17 cellular contexts compared by ENCODE assay signal in genomic region chr12:64476844-64477243, GRCh38. TPM values are rescaled to one million over a fixed set of nuclear protein-coding genes. Genes with fewer than 3 reads are reported as not detected.
DNase-seq lines count a peak whose midpoint lies in the region; ATAC-seq, FAIRE-seq and TF ChIP-seq lines count a peak whose summit lies in the region.
"Had no signal": no experiment of that assay in that cellular context is flagged by ENCODE, and none has a peak within 500 bp of the region (broad histone marks: within the 10 kb centered on the region; RNA-seq: fewer than 3 reads in every experiment).

No MANE protein-coding gene starts in this region.

- intact Hi-C loops in natural killer cell (cut with micrococcal nuclease) (no loop called here), GM12878 (cut with micrococcal nuclease; ENCODE audit: unreplicated experiment) (no loop called here), pancreas (cut with DNase I) (no loop called here), uterus (cut with DNase I; ENCODE audit: low total_unique reads) (no loop called here)

- H3K4me1 ChIP-seq in GM12878 (ENCODE audit: control insufficient read depth, insufficient read depth, low read length) (no peaks in the 10 kb centered on the region), endodermal cell (ENCODE audit: control insufficient read depth, insufficient read depth, low read length) (no peaks in the 10 kb centered on the region), pancreas (no peaks in the 10 kb centered on the region), uterus (no peaks in the 10 kb centered on the region)
- H3K4me1 ChIP-seq: BLaER1 treated with 17β-estradiol and CSF1 and Interleukin-3, amounts not matched to agents 10 nM and 100 nM had no signal

- no peak overlapping the region for H2AFZ ChIP-seq in GM12878 (ENCODE audit: control insufficient read depth, low read depth, low read length)
- H2AFZ ChIP-seq: GM23248 had no signal

- H3K36me3 Mint-ChIP-seq in natural killer cell: peaks cover 24% of the 10 kb centered on the region
- peaks cover 45% of the 10 kb centered on the region for H3K36me3 Mint-ChIP-seq in natural killer cell treated with Interleukin-12 subunit alpha and Interleukin-12 subunit beta and Interleukin-15 and Interleukin-18, amount 100 ng/mL, for 72 hours
- peaks cover 57% of the 10 kb centered on the region for H3K36me3 Mint-ChIP-seq in endodermal cell (ENCODE audit: low read depth)

- H3K36me3 ChIP-seq in GM12878 (ENCODE audit: control insufficient read depth in 2 of 2, insufficient read depth in 2 of 2, low read length in 1 of 2) (peaks cover 6 to 23% of the 10 kb centered on the region in 2 experiments), endodermal cell (ENCODE audit: control insufficient read depth, insufficient read depth, low read length) (peaks cover 86% of the 10 kb centered on the region), pancreas (peaks cover 0 to 31% (median 0%) of the 10 kb centered on the region in 3 donors), uterus (no peaks in the 10 kb centered on the region)

- H3K27ac ChIP-seq in GM12878 (ENCODE audit: control insufficient read depth, insufficient read depth) (no peak overlapping the region), endodermal cell (ENCODE audit: low read depth, low read length) (no peak overlapping the region), pancreas (no peak overlapping the region), uterus (no peak overlapping the region)
- H3K27ac ChIP-seq: BLaER1 treated with 17β-estradiol and CSF1 and Interleukin-3, amounts not matched to agents 10 nM and 100 nM; GM23248 had no signal

- no peak for FAIRE-seq in GM12878 (lab: Jason Lieb, UNC)
- FAIRE-seq in pancreas (lab: Jason Lieb, UNC): no peak
- FAIRE-seq: GM12891, GM18507 had no signal

- H3K27me3 ChIP-seq in GM12878 (replicated peaks in 1 of 2; ENCODE audit: control insufficient read depth in 2 of 2, insufficient read depth in 2 of 2, low read length in 1 of 2) (no peaks in the 10 kb centered on the region), endodermal cell (ENCODE audit: control insufficient read depth, insufficient read depth, low read length, poor library complexity, severe bottlenecking) (no peaks in the 10 kb centered on the region), pancreas (no peaks in the 10 kb centered on the region), uterus (no peaks in the 10 kb centered on the region)
- H3K27me3 ChIP-seq: BLaER1 treated with 17β-estradiol and CSF1 and Interleukin-3, amounts not matched to agents 10 nM and 100 nM had no signal

- H3K79me2 ChIP-seq in GM12878 (ENCODE audit: control insufficient read depth, insufficient read depth, low read length): peaks cover 4% of the 10 kb centered on the region

- H3K4me1 Mint-ChIP-seq in natural killer cell: peaks cover 22 to 35% of the 10 kb centered on the region in 2 donors
- peaks cover 7 to 11% of the 10 kb centered on the region in 2 donors for H3K4me1 Mint-ChIP-seq in natural killer cell treated with Interleukin-12 subunit alpha and Interleukin-12 subunit beta and Interleukin-15 and Interleukin-18, amount 100 ng/mL, for 72 hours (ENCODE audit: low read depth in 2 of 2)
- H3K4me1 Mint-ChIP-seq in endodermal cell: no peaks in the 10 kb centered on the region
- H3K4me1 Mint-ChIP-seq: B cell had no signal

- TF ChIP-seq RAD21 in GM12878 (IDR thresholded peaks at IDR 0.05; ENCODE audit: insufficient read depth, low read depth, low read length): no peak

- H4K20me1 ChIP-seq in GM12878 (ENCODE audit: control insufficient read depth, insufficient read depth): no peaks in the 10 kb centered on the region

- 97% methylated on average over 2 of the region's 2 CpGs for WGBS in GM12878 (ENCODE audit: insufficient coverage, insufficient replicate concordance, low lambda C conversion rate, missing lambda C conversion rate)
- WGBS in endodermal cell (ENCODE audit: insufficient coverage in 1 of 2, insufficient read length in 1 of 2), 2 experiments: 95% methylated on average over 2 of the region's 2 CpGs; no CpG with 5 or more reads in 1 of the 2 experiments
- WGBS in pancreas, 2 donors: 99 to 100% methylated on average over 2 of the region's 2 CpGs

- TF ChIP-seq POLR2A in GM12878 (IDR thresholded peaks at IDR 0.05; ENCODE audit: low read depth, low read length): no peak
- TF ChIP-seq POLR2A in uterus (IDR thresholded peaks at IDR 0.05): no peak
- TF ChIP-seq POLR2A in GM18505 (IDR thresholded peaks at IDR 0.05; ENCODE audit: borderline replicate concordance, extremely low read depth, insufficient read depth, insufficient read length): no peak

- H3K27me3 Mint-ChIP-seq in natural killer cell (ENCODE audit: low read depth in 2 of 2) (no peaks in the 10 kb centered on the region), endodermal cell (ENCODE audit: insufficient read depth) (no peaks in the 10 kb centered on the region)
- H3K27me3 Mint-ChIP-seq in natural killer cell treated with Interleukin-12 subunit alpha and Interleukin-12 subunit beta and Interleukin-15 and Interleukin-18, amount 100 ng/mL, for 72 hours: no peaks in the 10 kb centered on the region
- H3K27me3 Mint-ChIP-seq: B cell had no signal

- POLR2A ChIA-PET in GM12878 (lab: Charles Lee): no interaction called here

- peaks cover 11% of the 10 kb centered on the region for H3K9me3 ChIP-seq in GM12878 (replicated peaks; ENCODE audit: control insufficient read depth, insufficient read depth, low read length)
- H3K9me3 ChIP-seq in endodermal cell (ENCODE audit: control insufficient read depth, low read length): peaks cover 27% of the 10 kb centered on the region
- H3K9me3 ChIP-seq in pancreas: no peaks in the 10 kb centered on the region
- H3K9me3 ChIP-seq in uterus: peaks cover 0 to 7% of the 10 kb centered on the region in 2 donors

- H3K4me3 ChIP-seq in GM12878 (no peak overlapping the region), endodermal cell (ENCODE audit: low read length) (peak overlapping the region; percentile 17), pancreas (no peak overlapping the region), uterus (no peak overlapping the region)
- H3K4me3 ChIP-seq: BLaER1 treated with 17β-estradiol and CSF1 and Interleukin-3, amounts not matched to agents 10 nM and 100 nM; GM23248 had no signal

- H3K4me3 Mint-ChIP-seq in natural killer cell: no peak overlapping the region
- no peak overlapping the region for H3K4me3 Mint-ChIP-seq in natural killer cell treated with Interleukin-12 subunit alpha and Interleukin-12 subunit beta and Interleukin-15 and Interleukin-18, amount 100 ng/mL, for 72 hours
- H3K4me3 Mint-ChIP-seq in endodermal cell: no peak overlapping the region
- H3K4me3 Mint-ChIP-seq: B cell; CD8-positive, alpha-beta T cell had no signal

- no peak for DNase-seq in natural killer cell
- no peak for DNase-seq in natural killer cell treated with Interleukin-12 subunit alpha and Interleukin-12 subunit beta and Interleukin-15 and Interleukin-18, amount 100 ng/mL, for 72 hours (ENCODE audit: low spot score)
- DNase-seq in GM12878 (ENCODE audit: low read depth, low spot score): no peak
- no peak for DNase-seq in endodermal cell
- no peak for DNase-seq in pancreas
- DNase-seq in uterus: no peak
- DNase-seq: 8988T; Calu3; CD8-positive, alpha-beta T cell; DMS79 treated with DMSO at 0.1 percent for 48 hours; GM23248; H7 had no signal

- SMC1A ChIA-PET in GM12878 (lab: Charles Lee; ENCODE audit: uncharacterized antibody, unreplicated experiment): interaction anchor here (1.0 kb wide), 1 partner anchor 20 kb away, joined by 3 read pairs; no protein-coding TSS in a partner anchor

- CTCF ChIA-PET in GM12878 (lab: Yijun Ruan, JAX): no interaction called here

- peak overlapping the region; percentile 24 to 26 for H3K27ac Mint-ChIP-seq in natural killer cell
- no peak overlapping the region for H3K27ac Mint-ChIP-seq in natural killer cell treated with Interleukin-12 subunit alpha and Interleukin-12 subunit beta and Interleukin-15 and Interleukin-18, amount 100 ng/mL, for 72 hours
- H3K27ac Mint-ChIP-seq in endodermal cell: no peak overlapping the region
- H3K27ac Mint-ChIP-seq: B cell; CD8-positive, alpha-beta T cell had no signal

- in situ Hi-C loops in GM12878 (cut with MboI): no loop called here

- no TSS peak for BruUV-seq in GM12878 (replicated peaks; lab: Mats Ljungman, UMichigan)

- TF ChIP-seq EP300 in GM12878 (IDR thresholded peaks at IDR 0.05; ENCODE audit: borderline replicate concordance in 1 of 2, control insufficient read depth in 1 of 2, low read depth in 2 of 2, low read length in 2 of 2): no peak

- RAD21 ChIA-PET in GM12878 (lab: Charles Lee; ENCODE audit: unreplicated experiment): no interaction called here

- ATAC-seq in natural killer cell: no peak
- no peak for ATAC-seq in natural killer cell treated with Interleukin-12 subunit alpha and Interleukin-12 subunit beta and Interleukin-15 and Interleukin-18, amount 100 ng/mL, for 72 hours
- no peak for ATAC-seq in GM12878
- no peak for ATAC-seq in pancreas
- no peak for ATAC-seq in GM18505 (IDR thresholded peaks at IDR 0.05; ENCODE audit: unreplicated experiment)
- ATAC-seq: CD8-positive, alpha-beta T cell had no signal

- H3K9ac ChIP-seq in GM12878 (ENCODE audit: control insufficient read depth, insufficient read depth, low read length) (no peak overlapping the region), endodermal cell (ENCODE audit: extremely low read depth, low read length, poor library complexity, severe bottlenecking) (no peak overlapping the region)
- H3K9ac ChIP-seq: BLaER1 treated with 17β-estradiol and CSF1 and Interleukin-3, amounts not matched to agents 10 nM and 100 nM; GM23248 had no signal

- H3K9me3 Mint-ChIP-seq in natural killer cell: no peaks in the 10 kb centered on the region
- H3K9me3 Mint-ChIP-seq in natural killer cell treated with Interleukin-12 subunit alpha and Interleukin-12 subunit beta and Interleukin-15 and Interleukin-18, amount 100 ng/mL, for 72 hours: peaks cover 3% of the 10 kb centered on the region
- H3K9me3 Mint-ChIP-seq in endodermal cell: peaks cover 30% of the 10 kb centered on the region

- TF ChIP-seq CTCF in natural killer cell (IDR thresholded peaks at IDR 0.05): no peak
- TF ChIP-seq CTCF in GM12878 (IDR thresholded peaks at IDR 0.05 in 2 of 3, conservative IDR thresholded peaks at IDR 0.05 in 1 of 3; ENCODE audit: control insufficient read depth in 2 of 3, extremely low read depth in 1 of 3, insufficient read depth in 1 of 3, low read depth in 3 of 3, low read length in 3 of 3): no peak
- TF ChIP-seq CTCF in endodermal cell (conservative IDR thresholded peaks at IDR 0.05): no peak
- TF ChIP-seq CTCF in pancreas (IDR thresholded peaks at IDR 0.05): no peak
- TF ChIP-seq CTCF in uterus (IDR thresholded peaks at IDR 0.05): no peak

- no peak overlapping the region for H3K4me2 ChIP-seq in GM12878 (ENCODE audit: control insufficient read depth, insufficient read depth)
- H3K4me2 ChIP-seq: BLaER1 treated with 17β-estradiol and CSF1 and Interleukin-3, amounts not matched to agents 10 nM and 100 nM had no signal

RNA-seq across cellular contexts. Expression of gene TBK1, which starts 24.9 kb away (rescaled TPM):
- total RNA-seq in natural killer cell (10 to 100 TPM; 48.4 to 57.1 (median 48.8) TPM), GM12878 (2014; rRNA removed) (36.1 and 43.8 TPM in 2 replicates), GM12878 (2014; rRNA removed; fragmentation: Illumina TruSeq; extraction: Trizol) (44.7 and 47.1 TPM in 2 replicates), GM12878 (2021) (22.6 and 28.5 TPM in 2 replicates), endodermal cell (10 to 100 TPM; 23.9 to 25.1 TPM), pancreas (1 to 10 TPM; 4.2 to 9.7 (median 5.6) TPM), uterus (10 to 100 TPM; 16.7 to 37.5 (median 26.0) TPM)
- total RNA-seq in natural killer cell treated with Interleukin-12 subunit alpha and Interleukin-12 subunit beta and Interleukin-15 and Interleukin-18, amount 100 ng/mL, for 72 hours: 10 to 100 TPM; 41.9 to 42.1 TPM
- 102 and 103 TPM in 2 replicates for total RNA-seq in GM12878 (2013; cell fraction: nucleolus; rRNA removed)
- polyA plus RNA-seq in GM12878 (2011; ENCODE audit: low read depth): 8.6 TPM
- polyA plus RNA-seq in GM12878 (2011; rRNA removed) (40.2 and 74.6 TPM in 2 replicates), GM12878 (2014; fragmentation: Illumina TruSeq; extraction: Trizol) (39.2 and 48.0 TPM in 2 replicates), GM12878 (2014; fragmentation: Nextera tagmentation; extraction: Ambion mirVana) (10 to 100 TPM; 13.4 to 18.0 TPM), GM12878 (2014; rRNA removed) (24.7 and 31.0 TPM in 2 replicates), GM12878 (2016; fragmentation: Nextera tagmentation; extraction: Ambion mirVana) (10 to 100 TPM; 48.2 to 49.3 TPM), pancreas (1 to 10 TPM; 6.7 to 9.7 TPM)
- polyA plus RNA-seq in GM12878 (2011; cell fraction: cytosol; rRNA removed): 7.5 and 8.4 TPM in 2 replicates
- 26.1 and 31.6 TPM in 2 replicates for polyA plus RNA-seq in GM12878 (2011; cell fraction: nucleus; rRNA removed)
- polyA plus RNA-seq in GM12878 (2012): 17.2 and 21.2 TPM in 2 replicates
- 15.3 and 25.0 TPM in 2 replicates for polyA minus RNA-seq in GM12878 (2011; rRNA and poly(A)+ RNA removed)
- polyA minus RNA-seq in GM12878 (2011; cell fraction: cytosol; rRNA and poly(A)+ RNA removed): 10.3 and 12.6 TPM in 2 replicates
- 20.8 and 33.4 TPM in 2 replicates for polyA minus RNA-seq in GM12878 (2011; cell fraction: nucleus; rRNA and poly(A)+ RNA removed)
- polyA plus RNA-seq in endodermal cell (2013, experiment 1 of 2): 16.7 TPM
- polyA plus RNA-seq in endodermal cell (2013, experiment 2 of 2): 16.9 TPM

Comparison
In these comparisons a context has a peak if more than half of its experiments do, and no peak if none do; other contexts are left out.
1. H3K27ac Mint-ChIP-seq: peak in natural killer cell (2 of 2); none in natural killer cell treated with Interleukin-12 subunit alpha and Interleukin-12 subunit beta and Interleukin-15 and Interleukin-18, amount 100 ng/mL, for 72 hours (0 of 2) and endodermal cell (single experiment).